ENCODE assay signal across 31 cellular contexts in the genomic region with DNA sequence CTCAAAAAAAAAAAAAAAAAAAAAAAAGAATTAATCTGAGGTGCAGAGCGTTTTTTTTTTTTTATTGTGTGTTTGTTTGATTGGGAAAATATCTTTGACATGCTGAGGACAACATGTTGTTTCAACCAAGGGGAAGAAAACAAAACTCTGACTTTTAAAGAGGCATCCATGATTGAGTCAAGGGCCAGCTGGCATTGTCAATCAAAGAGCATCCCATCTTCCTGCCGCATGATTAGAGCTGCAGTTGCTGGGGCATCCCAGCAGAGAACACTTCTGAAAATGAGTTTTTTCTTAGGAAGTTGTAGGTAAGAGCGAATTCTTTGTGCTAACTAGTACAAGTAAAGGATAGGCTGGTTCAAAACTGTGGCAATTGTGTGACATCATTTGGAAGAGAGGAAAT.
"Had no signal": no experiment of that assay in that cellular context is flagged by ENCODE, and none has a peak within 500 bp of the region (broad histone marks: within the 10 kb centered on the region; RNA-seq: fewer than 3 reads in every experiment).

No MANE protein-coding gene starts in this region.

- H3K27ac ChIP-seq: neural progenitor cell, ovary, parathyroid adenoma, psoas muscle, right lobe of liver, sigmoid colon, skin epidermis, spleen, suprapubic skin, testis, tibial nerve, upper lobe of left lung, vagina had no signal

- H3K27ac Mint-ChIP-seq: naive thymus-derived CD8-positive, alpha-beta T cell; natural killer cell treated with Interleukin-12 subunit alpha and Interleukin-12 subunit beta and Interleukin-15 and Interleukin-18, amount 100 ng/mL, for 72 hours; neural progenitor cell; progenitor cell of endocrine pancreas; stimulated activated memory B cell treated with anti-CD40 and anti-IgM and Interleukin-4, amounts not matched to agents 10 μg/mL and 1 μg/mL and 100 μg/mL, for 72 hours; stimulated activated naive CD8-positive, alpha-beta T cell treated with anti-CD3 and anti-CD28 coated beads, Interleukin-15, amount 100 ng/mL, for 72 hours had no signal

- H3K9me3 Mint-ChIP-seq: natural killer cell treated with Interleukin-12 subunit alpha and Interleukin-12 subunit beta and Interleukin-15 and Interleukin-18, amount 100 ng/mL, for 72 hours had no signal

- DNase-seq: naive thymus-derived CD8-positive, alpha-beta T cell; occipital lobe; ovary; posterior cingulate gyrus; psoas muscle; right cardiac atrium; right lobe of liver; sigmoid colon; spleen; stimulated activated CD4-positive, alpha-beta T cell treated with anti-CD3 and anti-CD28 coated beads, Interleukin-12 subunit alpha, Interleukin-12 subunit beta, amount 100 ng/mL, for 4 hours; stimulated activated CD4-positive, alpha-beta T cell treated with anti-CD3 and anti-CD28 coated beads, Interleukin-1b, Interleukin-23, amount 100 ng/mL, for 48 hours; stimulated activated CD4-positive, alpha-beta T cell treated with anti-CD3 and anti-CD28 coated beads, Interleukin-4, amount 100 ng/mL, for 1 hour; stimulated activated CD4-positive, alpha-beta T cell treated with anti-CD3 and anti-CD28 coated beads, Interleukin-4, amount 100 ng/mL, for 4 hours; stimulated activated CD8-positive, alpha-beta memory T cell treated with anti-CD3 and anti-CD28 coated beads, Interleukin-4, amount 100 ng/mL, for 48 hours; stimulated activated naive CD4-positive, alpha-beta T cell; stimulated activated naive CD8-positive, alpha-beta T cell treated with anti-CD3 and anti-CD28 coated beads, Interleukin-15, amount 100 ng/mL, for 72 hours; stimulated activated naive CD8-positive, alpha-beta T cell treated with anti-CD3 and anti-CD28 coated beads, Interleukin-15, Interleukin-2, amounts not matched to agents 100 U/mL and 50 U/mL, for 24 hours; substantia nigra; testis; trophoblast cell; upper lobe of left lung had no signal

- H3K9me3 ChIP-seq: ovary, psoas muscle, right lobe of liver, sigmoid colon, suprapubic skin, testis, tibial nerve, upper lobe of left lung, vagina had no signal

- H3K27me3 Mint-ChIP-seq: natural killer cell treated with Interleukin-12 subunit alpha and Interleukin-12 subunit beta and Interleukin-15 and Interleukin-18, amount 100 ng/mL, for 72 hours; progenitor cell of endocrine pancreas; stimulated activated naive CD8-positive, alpha-beta T cell treated with anti-CD3 and anti-CD28 coated beads, Interleukin-15, amount 100 ng/mL, for 72 hours had no signal

- H3K4me1 ChIP-seq: neural progenitor cell, parathyroid adenoma, psoas muscle, right lobe of liver, sigmoid colon, spleen, suprapubic skin, testis, tibial nerve, upper lobe of left lung, vagina had no signal

- H3K4me2 ChIP-seq: neural progenitor cell, smooth muscle cell had no signal

- H3K36me3 ChIP-seq: neural progenitor cell, ovary, right lobe of liver, sigmoid colon, spleen, suprapubic skin, tibial nerve, upper lobe of left lung, vagina had no signal

- H3K4me1 Mint-ChIP-seq: naive thymus-derived CD8-positive, alpha-beta T cell; neural progenitor cell; stimulated activated memory B cell treated with anti-CD40 and anti-IgM and Interleukin-4, amounts not matched to agents 10 μg/mL and 1 μg/mL and 100 μg/mL, for 72 hours; stimulated activated naive CD8-positive, alpha-beta T cell treated with anti-CD3 and anti-CD28 coated beads, Interleukin-15, amount 100 ng/mL, for 72 hours had no signal

- H3K4me3 Mint-ChIP-seq: naive thymus-derived CD8-positive, alpha-beta T cell; natural killer cell treated with Interleukin-12 subunit alpha and Interleukin-12 subunit beta and Interleukin-15 and Interleukin-18, amount 100 ng/mL, for 72 hours; neural progenitor cell; stimulated activated memory B cell treated with anti-CD40 and anti-IgM and Interleukin-4, amounts not matched to agents 10 μg/mL and 1 μg/mL and 100 μg/mL, for 72 hours; stimulated activated naive CD8-positive, alpha-beta T cell treated with anti-CD3 and anti-CD28 coated beads, Interleukin-15, amount 100 ng/mL, for 72 hours had no signal

- H3K36me3 Mint-ChIP-seq: naive thymus-derived CD8-positive, alpha-beta T cell; natural killer cell treated with Interleukin-12 subunit alpha and Interleukin-12 subunit beta and Interleukin-15 and Interleukin-18, amount 100 ng/mL, for 72 hours; neural progenitor cell; stimulated activated memory B cell treated with anti-CD40 and anti-IgM and Interleukin-4, amounts not matched to agents 10 μg/mL and 1 μg/mL and 100 μg/mL, for 72 hours had no signal

- H3K79me2 ChIP-seq: parathyroid adenoma had no signal

- H3K4me3 ChIP-seq: neural progenitor cell, ovary, psoas muscle, right lobe of liver, sigmoid colon, skin epidermis, smooth muscle cell, spleen, suprapubic skin, testis, tibial nerve, upper lobe of left lung, vagina had no signal

- H3K9ac ChIP-seq: neural progenitor cell, parathyroid adenoma had no signal

- H3K27me3 ChIP-seq: neural progenitor cell, ovary, right lobe of liver, sigmoid colon, spleen, suprapubic skin, testis, tibial nerve, upper lobe of left lung, vagina had no signal

- H2AFZ ChIP-seq: neural progenitor cell, parathyroid adenoma had no signal
